4 cellular contexts compared by ENCODE assay signal in the genomic region with DNA sequence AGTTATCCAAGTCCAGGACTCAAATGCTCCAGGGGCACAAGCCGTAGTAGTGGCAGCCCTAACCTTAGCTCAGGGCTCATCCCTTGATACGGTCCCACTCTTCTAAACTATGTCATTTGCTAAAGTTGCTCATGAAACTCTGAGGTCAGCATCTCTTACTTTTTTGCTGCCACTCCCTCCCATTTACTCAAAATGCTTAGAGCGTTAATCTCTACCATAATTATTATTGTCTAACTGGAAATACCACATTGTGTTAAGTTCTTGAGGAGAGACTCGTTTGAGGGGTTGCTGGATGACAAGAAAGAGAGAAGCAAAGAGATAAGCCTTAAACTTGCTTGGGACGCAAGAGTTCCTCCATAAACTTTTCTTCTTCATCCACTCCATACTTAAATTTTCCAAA.
"Had no signal": no experiment of that assay in that cellular context is flagged by ENCODE, and none has a peak within 500 bp of the region (broad histone marks: within the 10 kb centered on the region; RNA-seq: fewer than 3 reads in every experiment).

No MANE protein-coding gene starts in this region.

- H3K9me3 Mint-ChIP-seq: GM23338, H9 had no signal

- H3K4me1 Mint-ChIP-seq: GM23338, H9 had no signal

- ATAC-seq: GM23338 had no signal

- H2AFZ ChIP-seq: GM23338 had no signal

- H3K4me3 Mint-ChIP-seq: GM23338, H9 had no signal

- H3K4me3 ChIP-seq: GM23338 had no signal

- H3K4me2 ChIP-seq: GM23338 had no signal

- DNase-seq: H9, HCEC 1CT, IMR-90 had no signal

- H3K27ac Mint-ChIP-seq: GM23338, H9 had no signal
